In genomic region chr7:136698977-136699376, GRCh38 we compare ENCODE assay signal across 24 cellular contexts.
"Had no signal": no experiment of that assay in that cellular context is flagged by ENCODE, and none has a peak within 500 bp of the region (broad histone marks: within the 10 kb centered on the region; RNA-seq: fewer than 3 reads in every experiment).

No MANE protein-coding gene starts in this region.

- H3K27ac ChIP-seq: dorsolateral prefrontal cortex, neural progenitor cell, parathyroid adenoma, spleen, testis, tibial artery had no signal

- H3K27me3 ChIP-seq: dorsolateral prefrontal cortex, neural progenitor cell, sigmoid colon, spleen, testis, tibial artery had no signal

- ATAC-seq: mucosa of descending colon; naive thymus-derived CD4-positive, alpha-beta T cell; stimulated activated memory B cell treated with anti-CD40 and anti-IgM and Interleukin-4, amounts not matched to agents 10 μg/mL and 1 μg/mL and 100 μg/mL, for 72 hours; stimulated activated naive CD8-positive, alpha-beta T cell treated with anti-CD3 and anti-CD28 coated beads, Interleukin-15, Interleukin-2, amounts not matched to agents 100 U/mL and 50 U/mL, for 24 hours had no signal

- H3K36me3 ChIP-seq: neural progenitor cell, sigmoid colon, spleen, tibial artery had no signal

- H3K27me3 Mint-ChIP-seq: naive thymus-derived CD4-positive, alpha-beta T cell; progenitor cell of endocrine pancreas; stimulated activated memory B cell treated with anti-CD40 and anti-IgM and Interleukin-4, amounts not matched to agents 10 μg/mL and 1 μg/mL and 100 μg/mL, for 72 hours had no signal

- H3K4me1 Mint-ChIP-seq: immature natural killer cell; naive thymus-derived CD4-positive, alpha-beta T cell; neural progenitor cell; stimulated activated memory B cell treated with anti-CD40 and anti-IgM and Interleukin-4, amounts not matched to agents 10 μg/mL and 1 μg/mL and 100 μg/mL, for 72 hours had no signal

- H3K4me3 ChIP-seq: dorsolateral prefrontal cortex, mucosa of descending colon, neural progenitor cell, sigmoid colon, spleen, testis, tibial artery had no signal

- H3K4me1 ChIP-seq: neural progenitor cell, parathyroid adenoma, spleen, testis, tibial artery had no signal

- H3K36me3 Mint-ChIP-seq: immature natural killer cell; mesothelial cell of epicardium; naive thymus-derived CD4-positive, alpha-beta T cell; neural progenitor cell; stimulated activated memory B cell treated with anti-CD40 and anti-IgM and Interleukin-4, amounts not matched to agents 10 μg/mL and 1 μg/mL and 100 μg/mL, for 72 hours; type B pancreatic cell had no signal

- H3K9me3 Mint-ChIP-seq: mesothelial cell of epicardium, nephron, neural progenitor cell, type B pancreatic cell had no signal

- H3K4me3 Mint-ChIP-seq: immature natural killer cell; mesothelial cell of epicardium; naive thymus-derived CD4-positive, alpha-beta T cell; nephron; neural progenitor cell; stimulated activated memory B cell treated with anti-CD40 and anti-IgM and Interleukin-4, amounts not matched to agents 10 μg/mL and 1 μg/mL and 100 μg/mL, for 72 hours; type B pancreatic cell had no signal

- H3K9me3 ChIP-seq: sigmoid colon, testis, tibial artery had no signal

- DNase-seq: dorsolateral prefrontal cortex; effector CD4-positive, alpha-beta T cell; head of caudate nucleus; hypothalamus; immature natural killer cell; islet precursor cell; kidney glomerular epithelial cell; mesenchymal stem cell; mucosa of descending colon; naive thymus-derived CD4-positive, alpha-beta T cell; sigmoid colon; spleen; stimulated activated CD4-positive, alpha-beta T cell treated with anti-CD3 and anti-CD28 coated beads, Interleukin-4, amount 100 ng/mL, for 4 hours; stimulated activated naive CD8-positive, alpha-beta T cell treated with anti-CD3 and anti-CD28 coated beads, Interleukin-15, Interleukin-2, amounts not matched to agents 100 U/mL and 50 U/mL, for 24 hours; substantia nigra; testis; tibial artery had no signal

- H3K27ac Mint-ChIP-seq: immature natural killer cell; naive thymus-derived CD4-positive, alpha-beta T cell; nephron; neural progenitor cell; progenitor cell of endocrine pancreas; stimulated activated memory B cell treated with anti-CD40 and anti-IgM and Interleukin-4, amounts not matched to agents 10 μg/mL and 1 μg/mL and 100 μg/mL, for 72 hours; type B pancreatic cell had no signal
